Comparison of ENCODE assay signal across 1 cellular context in genomic region chr17:50459081-50459676, GRCh38.
TF ChIP-seq lines count a peak whose summit lies in the region.

No MANE protein-coding gene starts in this region.

TF ChIP-seq in HepG2, 621 proteins besides CTCF, POLR2A, EP300 and RAD21 (continued from another document and continues in another):
- TF ChIP-seq HIC2 (CRISPR knock-in tag; IDR thresholded peaks at IDR 0.05; ENCODE audit: low read depth) = peak; percentile 62; the same call in 1 of the 2 replicates
- TF ChIP-seq IRF2 (CRISPR knock-in tag; IDR thresholded peaks at IDR 0.05) = peak; percentile 78; the same call in 1 of the 2 replicates
- peak; percentile 44; the same call in 1 of the 2 replicates for TF ChIP-seq KMT2B (CRISPR knock-in tag; IDR thresholded peaks at IDR 0.05)
- no peak for TF ChIP-seq CHCHD3 (CRISPR knock-in tag; IDR thresholded peaks at IDR 0.05)
- TF ChIP-seq IKZF4 (CRISPR knock-in tag; IDR thresholded peaks at IDR 0.05; ENCODE audit: borderline replicate concordance, low read depth, not compliant biosample characterization) = no peak
- peak; percentile 78 for TF ChIP-seq ARID5B (CRISPR knock-in tag; IDR thresholded peaks at IDR 0.05)
- TF ChIP-seq NCOA1 (CRISPR knock-in tag; IDR thresholded peaks at IDR 0.05) = no peak
- no peak for TF ChIP-seq MAF1 (CRISPR knock-in tag; IDR thresholded peaks at IDR 0.05; ENCODE audit: borderline replicate concordance)
- TF ChIP-seq FOSL1 (CRISPR knock-in tag; IDR thresholded peaks at IDR 0.05; ENCODE audit: borderline replicate concordance) = peak; percentile 94
- no peak for TF ChIP-seq ZNF577 (CRISPR knock-in tag; IDR thresholded peaks at IDR 0.05; ENCODE audit: borderline replicate concordance, low read depth)
- no peak for TF ChIP-seq ATF5 (CRISPR knock-in tag; IDR thresholded peaks at IDR 0.05; ENCODE audit: low read depth)
- TF ChIP-seq JUNB (CRISPR knock-in tag; IDR thresholded peaks at IDR 0.05; ENCODE audit: borderline replicate concordance) = peak; percentile 45; the same call in 1 of the 2 replicates
- TF ChIP-seq CHD2 (IDR thresholded peaks at IDR 0.05; ENCODE audit: low read depth, low read length) = no peak
- no peak for TF ChIP-seq ZNF543 (CRISPR knock-in tag; IDR thresholded peaks at IDR 0.05)
- no peak for TF ChIP-seq HINFP (CRISPR knock-in tag; IDR thresholded peaks at IDR 0.05; ENCODE audit: low read depth)
- no peak; the same call in 1 of the 2 replicates for TF ChIP-seq GMEB1 (CRISPR knock-in tag; IDR thresholded peaks at IDR 0.05; ENCODE audit: borderline replicate concordance)
- TF ChIP-seq ZNF652 (CRISPR knock-in tag; IDR thresholded peaks at IDR 0.05; ENCODE audit: borderline replicate concordance, low read depth) = no peak
- no peak for TF ChIP-seq SP140L (CRISPR knock-in tag; IDR thresholded peaks at IDR 0.05; ENCODE audit: borderline replicate concordance)
- no peak for TF ChIP-seq BRD4 (CRISPR knock-in tag; IDR thresholded peaks at IDR 0.05)
- TF ChIP-seq HOXA9 (CRISPR knock-in tag; IDR thresholded peaks at IDR 0.05; ENCODE audit: borderline replicate concordance) = 0 out of 2 replicates have a peak, but pooled peaks have one; percentile 17
- no peak for TF ChIP-seq ZNF839 (CRISPR knock-in tag; IDR thresholded peaks at IDR 0.05; ENCODE audit: borderline replicate concordance)
- peak; percentile 69; the same call in 1 of the 2 replicates for TF ChIP-seq MYPOP (CRISPR knock-in tag; IDR thresholded peaks at IDR 0.05)
- no peak for TF ChIP-seq ZNF619 (CRISPR knock-in tag; IDR thresholded peaks at IDR 0.05)
- TF ChIP-seq HOXA5 (CRISPR knock-in tag; IDR thresholded peaks at IDR 0.05) = no peak; the same call in 1 of the 2 replicates
- TF ChIP-seq RCOR2 (CRISPR knock-in tag; IDR thresholded peaks at IDR 0.05) = peak; percentile 43; the same call in 1 of the 2 replicates
- TF ChIP-seq NFRKB (IDR thresholded peaks at IDR 0.05) = no peak
- TF ChIP-seq ATRX (CRISPR knock-in tag; IDR thresholded peaks at IDR 0.05; ENCODE audit: borderline replicate concordance) = no peak
- TF ChIP-seq ZNF274 (CRISPR knock-in tag; IDR thresholded peaks at IDR 0.05) = no peak; the same call in 1 of the 2 replicates
- TF ChIP-seq ZBTB34 (CRISPR knock-in tag; IDR thresholded peaks at IDR 0.05) = peak; percentile 86
- TF ChIP-seq ZFP37 (CRISPR knock-in tag; IDR thresholded peaks at IDR 0.05; ENCODE audit: borderline replicate concordance) = no peak; the same call in 1 of the 2 replicates
- 0 out of 2 replicates have a peak, but pooled peaks have one; percentile 52 for TF ChIP-seq ZFP1 (CRISPR knock-in tag; IDR thresholded peaks at IDR 0.05)
- no peak for TF ChIP-seq ZNF737 (CRISPR knock-in tag; IDR thresholded peaks at IDR 0.05; ENCODE audit: borderline replicate concordance)
- peak; percentile 58; the same call in 1 of the 3 replicates for TF ChIP-seq MXI1 (IDR thresholded peaks at IDR 0.05; ENCODE audit: borderline replicate concordance, low read depth, low read length)
- no peak for TF ChIP-seq PCBP1 (IDR thresholded peaks at IDR 0.05; ENCODE audit: borderline replicate concordance, low read depth, low read length)
- peak; percentile 53; the same call in 1 of the 2 replicates for TF ChIP-seq SMAD3 (CRISPR knock-in tag; IDR thresholded peaks at IDR 0.05)
- TF ChIP-seq ATF3 (CRISPR knock-in tag; IDR thresholded peaks at IDR 0.05) = peak; percentile 94
- TF ChIP-seq SIN3A (IDR thresholded peaks at IDR 0.05; ENCODE audit: borderline replicate concordance, low read depth, low read length) = no peak
- TF ChIP-seq SP5 (CRISPR knock-in tag; IDR thresholded peaks at IDR 0.05; ENCODE audit: borderline replicate concordance, low read depth) = peak; percentile 77
- TF ChIP-seq ZC3H4 (CRISPR knock-in tag; IDR thresholded peaks at IDR 0.05; ENCODE audit: borderline replicate concordance) = no peak
- TF ChIP-seq PRDM4 (CRISPR knock-in tag; IDR thresholded peaks at IDR 0.05; ENCODE audit: borderline replicate concordance) = no peak
- TF ChIP-seq ZMAT3 (CRISPR knock-in tag; conservative IDR thresholded peaks at IDR 0.05) = no peak; the same call in 1 of the 2 replicates
- 0 out of 2 replicates have a peak, but pooled peaks have one; percentile 64 for TF ChIP-seq RNF2 (conservative IDR thresholded peaks at IDR 0.05; ENCODE audit: low read depth)
- TF ChIP-seq POGZ (CRISPR knock-in tag; IDR thresholded peaks at IDR 0.05) = peak; percentile 58; the same call in 1 of the 2 replicates
- no peak for TF ChIP-seq RAD51 (IDR thresholded peaks at IDR 0.05; ENCODE audit: borderline replicate concordance)
- no peak for TF ChIP-seq ATF6 (CRISPR knock-in tag; conservative IDR thresholded peaks at IDR 0.05)
- TF ChIP-seq CERS6 (CRISPR knock-in tag; IDR thresholded peaks at IDR 0.05) = no peak
